ENCODE assay signal across 9 cellular contexts in the genomic region with DNA sequence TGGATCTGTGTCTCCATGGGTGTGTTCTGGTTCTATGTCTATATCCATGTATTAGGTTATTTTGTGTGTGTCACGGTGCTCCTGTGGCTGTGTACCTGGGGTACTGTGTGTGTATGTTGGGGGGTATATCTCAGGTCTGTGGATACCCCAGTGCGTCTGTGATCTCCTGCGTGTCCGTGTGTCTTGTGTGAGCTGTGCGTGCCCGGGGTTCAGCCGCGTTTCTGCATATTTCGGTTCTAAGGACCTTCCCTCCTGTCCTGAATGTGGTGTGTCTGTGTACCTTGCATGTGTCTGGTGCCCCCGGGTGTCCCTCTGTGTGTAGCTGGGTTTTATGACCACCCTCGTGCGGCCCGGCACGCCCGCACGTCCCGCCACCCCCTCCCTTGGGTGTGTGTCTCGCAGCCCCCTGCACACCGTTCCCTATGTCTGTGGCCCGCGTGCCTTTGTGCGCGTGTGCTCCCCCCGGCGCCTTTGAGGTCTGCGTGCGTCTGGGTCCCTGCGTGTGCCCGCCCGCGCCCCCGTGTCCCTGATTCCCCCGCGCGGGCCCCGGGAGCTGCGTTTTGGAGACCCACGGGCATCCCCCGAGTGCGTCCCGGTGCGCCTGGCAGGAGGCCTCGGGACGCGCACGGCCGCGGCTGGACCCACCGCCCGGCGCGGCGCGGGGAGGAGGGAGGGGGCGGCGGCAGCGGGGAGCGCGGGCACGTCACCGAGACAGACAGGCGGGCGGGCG. TPM values are rescaled to one million over a fixed set of nuclear protein-coding genes. Genes with fewer than 3 reads are reported as not detected.
DNase-seq lines count a peak whose midpoint lies in the region; ATAC-seq and TF ChIP-seq lines count a peak whose summit lies in the region.
"Had no signal": no experiment of that assay in that cellular context is flagged by ENCODE, and none has a peak within 500 bp of the region (broad histone marks: within the 10 kb centered on the region; RNA-seq: fewer than 3 reads in every experiment).

No MANE protein-coding gene starts in this region.

- H3K4me1 Mint-ChIP-seq in GM23338: peaks cover 15% of the 10 kb centered on the region
- peaks cover 58% of the 10 kb centered on the region for H3K4me1 Mint-ChIP-seq in nephron

- peak overlapping the region; percentile 72; the same call in 1 of the 2 replicates for H3K4me2 ChIP-seq in GM23338

- TF ChIP-seq CTCF in GM23338 (conservative IDR thresholded peaks at IDR 0.05; ENCODE audit: low read depth in 2 of 2): no peak
- no peak for TF ChIP-seq CTCF in body of pancreas (IDR thresholded peaks at IDR 0.05)
- no peak for TF ChIP-seq CTCF in nephron (IDR thresholded peaks at IDR 0.05; ENCODE audit: unreplicated experiment in 3 of 3)

- peak overlapping the region; percentile 67 for H3K4me3 Mint-ChIP-seq in GM23338
- H3K4me3 Mint-ChIP-seq in nephron: peak overlapping the region; percentile 83 to 93 (median 92)

- no peak overlapping the region for H3K27ac ChIP-seq in GM23338 (ENCODE audit: low read depth)
- H3K27ac ChIP-seq in body of pancreas: peak overlapping the region in 3 of 4 donors; percentile 8 to 44 (median 17)

- no peak overlapping the region for H3K27ac Mint-ChIP-seq in GM23338
- H3K27ac Mint-ChIP-seq in nephron: peak overlapping the region; percentile 83 to 95 (median 90)

- H3K27me3 ChIP-seq in GM23338 (ENCODE audit: insufficient read depth): peaks cover 68% of the 10 kb centered on the region
- H3K27me3 ChIP-seq in body of pancreas: no peaks in the 10 kb centered on the region

- H4K20me1 ChIP-seq in GM23338 (replicated peaks; ENCODE audit: insufficient read depth): no peaks in the 10 kb centered on the region

- TF ChIP-seq POLR2A in body of pancreas (IDR thresholded peaks at IDR 0.05): no peak

- H3K9me3 ChIP-seq in body of pancreas: no peaks in the 10 kb centered on the region

- intact Hi-C loops in body of pancreas (cut with DNase I): loop anchor here (5.0 kb wide), 2 partner anchors 77 to 267 kb away; no protein-coding TSS in a partner anchor

- DNase-seq in AG08396 (ENCODE audit: low spot score): peak; percentile 42
- no peak for DNase-seq in GM23338 (ENCODE audit: low spot score)
- DNase-seq in body of pancreas: peak in 1 of 4 donors; percentile 19
- DNase-seq in GF-D8 (lab: John Stamatoyannopoulos, UW): no peak
- no peak for DNase-seq in AML-193 (lab: John Stamatoyannopoulos, UW)
- DNase-seq in NCI-H1105 (lab: John Stamatoyannopoulos, UW): no peak
- DNase-seq: head of caudate nucleus had no signal

- 20 to 28% methylated on average over 12 to 33 of the region's 64 CpGs for WGBS in body of pancreas, 2 donors

- H3K36me3 Mint-ChIP-seq in GM23338 (ENCODE audit: low read depth) (no peaks in the 10 kb centered on the region; the same call in 2 of the 3 replicates), nephron (ENCODE audit: low read depth) (no peaks in the 10 kb centered on the region)

- H3K4me1 ChIP-seq in GM23338 (ENCODE audit: insufficient read depth): peaks cover 10% of the 10 kb centered on the region
- H3K4me1 ChIP-seq in body of pancreas: peaks cover 27% of the 10 kb centered on the region

- no peaks in the 10 kb centered on the region for H3K79me2 ChIP-seq in GM23338 (replicated peaks; ENCODE audit: insufficient read depth)

- H3F3A ChIP-seq in GM23338 (replicated peaks; ENCODE audit: low read depth): peaks cover 25% of the 10 kb centered on the region

- no peaks in the 10 kb centered on the region for H3K9me2 ChIP-seq in GM23338 (ENCODE audit: insufficient read depth)

- no peak overlapping the region for H2AFZ ChIP-seq in GM23338

- ATAC-seq in GM23338: no peak
- no peak for ATAC-seq in body of pancreas
- no peak for ATAC-seq in HG02852 (IDR thresholded peaks at IDR 0.05; ENCODE audit: unreplicated experiment)

- H3K4me3 ChIP-seq in GM23338 (peak overlapping the region; percentile 45; the same call in 1 of the 2 replicates), body of pancreas (no peak overlapping the region)

- H3K9me3 Mint-ChIP-seq in GM23338 (no peaks in the 10 kb centered on the region; the same call in 2 of the 3 replicates), nephron (no peaks in the 10 kb centered on the region)

- no peaks in the 10 kb centered on the region for H3K36me3 ChIP-seq in GM23338 (ENCODE audit: insufficient read depth)
- no peaks in the 10 kb centered on the region for H3K36me3 ChIP-seq in body of pancreas (replicated peaks in 1 of 2; ENCODE audit: insufficient read depth in 1 of 2, low read depth in 2 of 2)

- peaks cover 69% of the 10 kb centered on the region for H3K27me3 Mint-ChIP-seq in GM23338 (ENCODE audit: insufficient read depth, low read depth, poor library complexity)
- peaks cover 5% of the 10 kb centered on the region for H3K27me3 Mint-ChIP-seq in nephron (ENCODE audit: low read depth)

TF ChIP-seq in GM23338, 12 proteins besides CTCF, POLR2A, EP300 and RAD21:
- TF ChIP-seq, protein P1, sequence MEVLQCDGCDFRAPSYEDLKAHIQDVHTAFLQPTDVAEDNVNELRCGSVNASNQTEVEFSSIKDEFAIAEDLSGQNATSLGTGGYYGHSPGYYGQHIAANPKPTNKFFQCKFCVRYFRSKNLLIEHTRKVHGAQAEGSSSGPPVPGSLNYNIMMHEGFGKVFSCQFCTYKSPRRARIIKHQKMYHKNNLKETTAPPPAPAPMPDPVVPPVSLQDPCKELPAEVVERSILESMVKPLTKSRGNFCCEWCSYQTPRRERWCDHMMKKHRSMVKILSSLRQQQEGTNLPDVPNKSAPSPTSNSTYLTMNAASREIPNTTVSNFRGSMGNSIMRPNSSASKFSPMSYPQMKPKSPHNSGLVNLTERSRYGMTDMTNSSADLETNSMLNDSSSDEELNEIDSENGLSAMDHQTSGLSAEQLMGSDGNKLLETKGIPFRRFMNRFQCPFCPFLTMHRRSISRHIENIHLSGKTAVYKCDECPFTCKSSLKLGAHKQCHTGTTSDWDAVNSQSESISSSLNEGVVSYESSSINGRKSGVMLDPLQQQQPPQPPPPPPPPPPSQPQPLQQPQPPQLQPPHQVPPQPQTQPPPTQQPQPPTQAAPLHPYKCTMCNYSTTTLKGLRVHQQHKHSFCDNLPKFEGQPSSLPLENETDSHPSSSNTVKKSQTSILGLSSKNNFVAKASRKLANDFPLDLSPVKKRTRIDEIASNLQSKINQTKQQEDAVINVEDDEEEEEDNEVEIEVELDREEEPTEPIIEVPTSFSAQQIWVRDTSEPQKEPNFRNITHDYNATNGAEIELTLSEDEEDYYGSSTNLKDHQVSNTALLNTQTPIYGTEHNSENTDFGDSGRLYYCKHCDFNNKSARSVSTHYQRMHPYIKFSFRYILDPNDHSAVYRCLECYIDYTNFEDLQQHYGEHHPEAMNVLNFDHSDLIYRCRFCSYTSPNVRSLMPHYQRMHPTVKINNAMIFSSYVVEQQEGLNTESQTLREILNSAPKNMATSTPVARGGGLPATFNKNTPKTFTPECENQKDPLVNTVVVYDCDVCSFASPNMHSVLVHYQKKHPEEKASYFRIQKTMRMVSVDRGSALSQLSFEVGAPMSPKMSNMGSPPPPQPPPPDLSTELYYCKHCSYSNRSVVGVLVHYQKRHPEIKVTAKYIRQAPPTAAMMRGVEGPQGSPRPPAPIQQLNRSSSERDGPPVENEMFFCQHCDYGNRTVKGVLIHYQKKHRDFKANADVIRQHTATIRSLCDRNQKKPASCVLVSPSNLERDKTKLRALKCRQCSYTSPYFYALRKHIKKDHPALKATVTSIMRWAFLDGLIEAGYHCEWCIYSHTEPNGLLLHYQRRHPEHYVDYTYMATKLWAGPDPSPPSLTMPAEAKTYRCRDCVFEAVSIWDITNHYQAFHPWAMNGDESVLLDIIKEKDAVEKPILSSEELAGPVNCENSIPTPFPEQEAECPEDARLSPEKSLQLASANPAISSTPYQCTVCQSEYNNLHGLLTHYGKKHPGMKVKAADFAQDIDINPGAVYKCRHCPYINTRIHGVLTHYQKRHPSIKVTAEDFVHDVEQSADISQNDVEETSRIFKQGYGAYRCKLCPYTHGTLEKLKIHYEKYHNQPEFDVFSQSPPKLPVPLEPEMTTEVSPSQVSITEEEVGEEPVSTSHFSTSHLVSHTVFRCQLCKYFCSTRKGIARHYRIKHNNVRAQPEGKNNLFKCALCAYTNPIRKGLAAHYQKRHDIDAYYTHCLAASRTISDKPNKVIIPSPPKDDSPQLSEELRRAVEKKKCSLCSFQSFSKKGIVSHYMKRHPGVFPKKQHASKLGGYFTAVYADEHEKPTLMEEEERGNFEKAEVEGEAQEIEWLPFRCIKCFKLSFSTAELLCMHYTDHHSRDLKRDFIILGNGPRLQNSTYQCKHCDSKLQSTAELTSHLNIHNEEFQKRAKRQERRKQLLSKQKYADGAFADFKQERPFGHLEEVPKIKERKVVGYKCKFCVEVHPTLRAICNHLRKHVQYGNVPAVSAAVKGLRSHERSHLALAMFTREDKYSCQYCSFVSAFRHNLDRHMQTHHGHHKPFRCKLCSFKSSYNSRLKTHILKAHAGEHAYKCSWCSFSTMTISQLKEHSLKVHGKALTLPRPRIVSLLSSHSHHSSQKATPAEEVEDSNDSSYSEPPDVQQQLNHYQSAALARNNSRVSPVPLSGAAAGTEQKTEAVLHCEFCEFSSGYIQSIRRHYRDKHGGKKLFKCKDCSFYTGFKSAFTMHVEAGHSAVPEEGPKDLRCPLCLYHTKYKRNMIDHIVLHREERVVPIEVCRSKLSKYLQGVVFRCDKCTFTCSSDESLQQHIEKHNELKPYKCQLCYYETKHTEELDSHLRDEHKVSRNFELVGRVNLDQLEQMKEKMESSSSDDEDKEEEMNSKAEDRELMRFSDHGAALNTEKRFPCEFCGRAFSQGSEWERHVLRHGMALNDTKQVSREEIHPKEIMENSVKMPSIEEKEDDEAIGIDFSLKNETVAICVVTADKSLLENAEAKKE (CRISPR knock-in tag; IDR thresholded peaks at IDR 0.05): no peak
- TF ChIP-seq EZH2 (IDR thresholded peaks at IDR 0.05; ENCODE audit: low read depth, unreplicated experiment) (peak; percentile 31), NANOG (IDR thresholded peaks at IDR 0.05; ENCODE audit: borderline replicate concordance) (no peak), CREB1 (CRISPR knock-in tag; IDR thresholded peaks at IDR 0.05; ENCODE audit: low read depth) (no peak)

RNA-seq across cellular contexts. Expression of a gene that starts 12.3 kb away (rescaled TPM):
- not detected in 2 replicates for total RNA-seq in GM23338 (2014; rRNA removed; shearing (Covaris generic))
- polyA plus RNA-seq in GM23338 (2016; fragmentation: Nextera tagmentation; extraction: Ambion mirVana): not detected in 2 replicates
- not detected for total RNA-seq in body of pancreas

RNA-seq across cellular contexts. Expression of a gene that starts 41.2 kb away (rescaled TPM):
- 3.7 and 4.0 TPM in 2 replicates for total RNA-seq in GM23338 (2014; rRNA removed; shearing (Covaris generic))
- 3.9 and 4.7 TPM in 2 replicates for polyA plus RNA-seq in GM23338 (2016; fragmentation: Nextera tagmentation; extraction: Ambion mirVana)
- 1 to 10 TPM; 3.0 to 4.9 TPM for total RNA-seq in body of pancreas

RNA-seq across cellular contexts. Expression of a gene that starts 41.3 kb away (rescaled TPM):
- 27.3 and 39.7 TPM in 2 replicates for total RNA-seq in GM23338 (2014; rRNA removed; shearing (Covaris generic))
- 21.7 and 23.1 TPM in 2 replicates for polyA plus RNA-seq in GM23338 (2016; fragmentation: Nextera tagmentation; extraction: Ambion mirVana)
- 10 to 100 TPM; 35.5 to 52.1 TPM for total RNA-seq in body of pancreas
